19 cellular contexts compared by ENCODE assay signal in the genomic region with DNA sequence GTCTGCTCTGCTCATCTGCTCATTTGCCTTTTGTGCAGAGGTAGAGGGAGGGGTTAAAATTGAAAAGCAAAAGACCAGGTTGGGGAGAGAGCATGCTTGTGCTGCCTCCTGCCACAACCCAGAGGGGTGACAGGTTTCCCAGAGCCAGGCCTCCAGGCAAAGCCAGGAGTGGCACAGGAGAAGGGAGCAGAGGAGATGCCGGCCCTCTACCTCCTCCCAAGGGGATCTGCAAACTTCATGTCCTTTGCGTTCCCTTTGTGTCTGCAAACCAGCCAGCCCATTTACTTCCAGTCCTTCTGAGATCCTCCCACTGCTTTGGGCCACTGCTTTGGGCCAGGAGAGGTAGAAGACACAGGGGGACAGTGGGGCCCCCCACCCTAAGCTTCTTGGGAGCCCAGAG.
"Had no signal": no experiment of that assay in that cellular context is flagged by ENCODE, and none has a peak within 500 bp of the region (broad histone marks: within the 10 kb centered on the region; RNA-seq: fewer than 3 reads in every experiment).

No MANE protein-coding gene starts in this region.

- H3K9me3 Mint-ChIP-seq: activated naive CD4-positive, alpha-beta T cell treated with anti-CD3 and anti-CD28 coated beads, Interleukin-2, amount 50 U/mL, for 72 hours; activated T-helper 1 cell treated with anti-CD3 and anti-CD28 coated beads, Interleukin-12 subunit alpha, Interleukin-12 subunit beta, Interleukin-2, Interleukin-4 antibody, amounts not matched to agents 30 ng/mL and 10 ng/mL and 1 ng/mL, durations not matched to agents 14 hours and 24 hours and 36 hours had no signal

- H3K27ac ChIP-seq: neutrophil, parathyroid adenoma, vagina had no signal

- H3K9me3 ChIP-seq: adrenal gland, neutrophil, transverse colon, vagina had no signal

- H3K4me3 Mint-ChIP-seq: activated CD4-positive, alpha-beta T cell treated with anti-CD3 and anti-CD28 coated beads for 36 hours; activated T-helper 1 cell treated with anti-CD3 and anti-CD28 coated beads, Interleukin-12 subunit alpha, Interleukin-12 subunit beta, Interleukin-2, Interleukin-4 antibody, amounts not matched to agents 30 ng/mL and 10 ng/mL and 1 ng/mL, durations not matched to agents 14 hours and 24 hours and 36 hours; naive thymus-derived CD4-positive, alpha-beta T cell had no signal

- H3K36me3 ChIP-seq: adrenal gland, neutrophil, transverse colon, vagina had no signal

- H3K27me3 ChIP-seq: adrenal gland, transverse colon, vagina had no signal

- H3K4me3 ChIP-seq: adrenal gland, transverse colon, vagina had no signal

- H2AFZ ChIP-seq: parathyroid adenoma had no signal

- H3K4me1 Mint-ChIP-seq: activated CD4-positive, alpha-beta T cell treated with anti-CD3 and anti-CD28 coated beads for 36 hours had no signal

- H3K9ac ChIP-seq: parathyroid adenoma had no signal

- DNase-seq: activated CD4-positive, alpha-beta T cell treated with anti-CD3 and anti-CD28 coated beads for 36 hours; activated CD4-positive, alpha-beta T cell treated with anti-CD3 and anti-CD28 coated beads, Interleukin-2, amount 50 U/mL, for 48 hours; activated gamma-delta T cell treated with Interleukin-2 at 50 U/mL for 16 hours; activated T-cell treated with anti-CD3 and anti-CD28 coated beads for 4 hours; foreskin melanocyte; kidney; naive thymus-derived CD4-positive, alpha-beta T cell; stimulated activated CD4-positive, alpha-beta T cell treated with anti-CD3 and anti-CD28 coated beads, Interleukin-12 subunit alpha, Interleukin-12 subunit beta, amount 100 ng/mL, for 4 hours; stimulated activated CD4-positive, alpha-beta T cell treated with anti-CD3 and anti-CD28 coated beads, Interleukin-1b, Interleukin-23, amount 100 ng/mL, for 48 hours; stimulated activated CD8-positive, alpha-beta memory T cell treated with anti-CD3 and anti-CD28 coated beads, Interleukin-4, amount 100 ng/mL, for 48 hours; stimulated activated naive CD4-positive, alpha-beta T cell; T-helper 2 cell; transverse colon had no signal

- H3K36me3 Mint-ChIP-seq: activated naive CD4-positive, alpha-beta T cell treated with anti-CD3 and anti-CD28 coated beads, Interleukin-2, amount 50 U/mL, for 72 hours; naive thymus-derived CD4-positive, alpha-beta T cell had no signal

- ATAC-seq: activated CD4-positive, alpha-beta T cell treated with anti-CD3 and anti-CD28 coated beads for 36 hours; activated naive CD4-positive, alpha-beta T cell treated with anti-CD3 and anti-CD28 coated beads, Interleukin-2, amount 50 U/mL, for 72 hours; naive thymus-derived CD4-positive, alpha-beta T cell had no signal

- H3K4me1 ChIP-seq: parathyroid adenoma had no signal

- H3K27ac Mint-ChIP-seq: activated CD4-positive, alpha-beta T cell treated with anti-CD3 and anti-CD28 coated beads for 36 hours; activated naive CD4-positive, alpha-beta T cell treated with anti-CD3 and anti-CD28 coated beads, Interleukin-2, amount 50 U/mL, for 72 hours; activated T-helper 1 cell treated with anti-CD3 and anti-CD28 coated beads, Interleukin-12 subunit alpha, Interleukin-12 subunit beta, Interleukin-2, Interleukin-4 antibody, amounts not matched to agents 30 ng/mL and 10 ng/mL and 1 ng/mL, durations not matched to agents 14 hours and 24 hours and 36 hours; naive thymus-derived CD4-positive, alpha-beta T cell had no signal
